17 cellular contexts compared by ENCODE assay signal in genomic region chr12:46471404-46471803, GRCh38.
"Had no signal": no experiment of that assay in that cellular context is flagged by ENCODE, and none has a peak within 500 bp of the region (broad histone marks: within the 10 kb centered on the region; RNA-seq: fewer than 3 reads in every experiment).

No MANE protein-coding gene starts in this region.

- H3K9me3 ChIP-seq: gastroesophageal sphincter, left lung, ovary, transverse colon had no signal

- H3K4me3 Mint-ChIP-seq: activated CD4-positive, alpha-beta memory T cell treated with anti-CD3 and anti-CD28 coated beads for 36 hours; activated T-helper 1 cell treated with anti-CD3 and anti-CD28 coated beads, Interleukin-12 subunit alpha, Interleukin-12 subunit beta, Interleukin-2, Interleukin-4 antibody, amounts not matched to agents 30 ng/mL and 10 ng/mL and 1 ng/mL, durations not matched to agents 14 hours and 24 hours and 36 hours; effector memory CD8-positive, alpha-beta T cell; stimulated activated naive B cell treated with anti-CD40 and anti-IgM and Interleukin-4, amounts not matched to agents 10 μg/mL and 1 μg/mL and 100 μg/mL, for 72 hours had no signal

- ATAC-seq: activated naive CD8-positive, alpha-beta T cell treated with anti-CD3 and anti-CD28 coated beads, Interleukin-2, amount 50 U/mL, for 24 hours; effector memory CD8-positive, alpha-beta T cell; gastroesophageal sphincter; left lung; stimulated activated naive B cell treated with anti-CD40 and anti-IgM and Interleukin-4, amounts not matched to agents 10 μg/mL and 1 μg/mL and 100 μg/mL, for 72 hours had no signal

- H3K4me3 ChIP-seq: gastroesophageal sphincter, left lung, ovary, transverse colon had no signal

- FAIRE-seq: kidney had no signal

- H3K9me3 Mint-ChIP-seq: activated CD4-positive, alpha-beta memory T cell treated with anti-CD3 and anti-CD28 coated beads for 36 hours; activated naive CD8-positive, alpha-beta T cell treated with anti-CD3 and anti-CD28 coated beads, Interleukin-2, amount 50 U/mL, for 24 hours; activated T-helper 1 cell treated with anti-CD3 and anti-CD28 coated beads, Interleukin-12 subunit alpha, Interleukin-12 subunit beta, Interleukin-2, Interleukin-4 antibody, amounts not matched to agents 30 ng/mL and 10 ng/mL and 1 ng/mL, durations not matched to agents 14 hours and 24 hours and 36 hours; stimulated activated naive B cell treated with anti-CD40 and anti-IgM and Interleukin-4, amounts not matched to agents 10 μg/mL and 1 μg/mL and 100 μg/mL, for 72 hours had no signal

- H3K27me3 ChIP-seq: gastroesophageal sphincter, left lung, ovary, transverse colon had no signal

- DNase-seq: activated CD4-positive, alpha-beta memory T cell treated with anti-CD3 and anti-CD28 coated beads for 36 hours; activated CD4-positive, alpha-beta T cell treated with anti-CD3 and anti-CD28 coated beads for 1 hour; activated CD8-positive, alpha-beta memory T cell treated with anti-CD3 and anti-CD28 coated beads, Interleukin-2, amount 50 U/mL, for 48 hours; activated naive CD4-positive, alpha-beta T cell; activated naive CD8-positive, alpha-beta T cell treated with anti-CD3 and anti-CD28 coated beads, Interleukin-2, amount 50 U/mL, for 24 hours; aorta; cerebellar nuclear complex; effector memory CD8-positive, alpha-beta T cell; kidney; left lung; ovary; stimulated activated CD4-positive, alpha-beta T cell treated with anti-CD3 and anti-CD28 coated beads, Interleukin-12 subunit alpha, Interleukin-12 subunit beta, amount 100 ng/mL, for 4 hours; stimulated activated CD4-positive, alpha-beta T cell treated with anti-CD3 and anti-CD28 coated beads, Interleukin-2, amount 100 ng/mL, for 24 hours; stimulated activated naive B cell treated with anti-CD40 and anti-IgM and Interleukin-4, amounts not matched to agents 10 μg/mL and 1 μg/mL and 100 μg/mL, for 72 hours; transverse colon had no signal

- H3K27ac ChIP-seq: gastroesophageal sphincter, left lung, ovary, transverse colon had no signal

- H3K36me3 Mint-ChIP-seq: activated CD4-positive, alpha-beta memory T cell treated with anti-CD3 and anti-CD28 coated beads for 36 hours had no signal

- H3K27me3 Mint-ChIP-seq: activated CD4-positive, alpha-beta memory T cell treated with anti-CD3 and anti-CD28 coated beads for 36 hours; activated naive CD8-positive, alpha-beta T cell treated with anti-CD3 and anti-CD28 coated beads, Interleukin-2, amount 50 U/mL, for 24 hours; effector memory CD8-positive, alpha-beta T cell; stimulated activated naive B cell treated with anti-CD40 and anti-IgM and Interleukin-4, amounts not matched to agents 10 μg/mL and 1 μg/mL and 100 μg/mL, for 72 hours had no signal

- H3K27ac Mint-ChIP-seq: activated CD4-positive, alpha-beta memory T cell treated with anti-CD3 and anti-CD28 coated beads for 36 hours; activated T-helper 1 cell treated with anti-CD3 and anti-CD28 coated beads, Interleukin-12 subunit alpha, Interleukin-12 subunit beta, Interleukin-2, Interleukin-4 antibody, amounts not matched to agents 30 ng/mL and 10 ng/mL and 1 ng/mL, durations not matched to agents 14 hours and 24 hours and 36 hours; effector memory CD8-positive, alpha-beta T cell had no signal

- H3K36me3 ChIP-seq: gastroesophageal sphincter, left lung, ovary, transverse colon had no signal
